Comparison of ENCODE assay signal across 33 cellular contexts in the genomic region with DNA sequence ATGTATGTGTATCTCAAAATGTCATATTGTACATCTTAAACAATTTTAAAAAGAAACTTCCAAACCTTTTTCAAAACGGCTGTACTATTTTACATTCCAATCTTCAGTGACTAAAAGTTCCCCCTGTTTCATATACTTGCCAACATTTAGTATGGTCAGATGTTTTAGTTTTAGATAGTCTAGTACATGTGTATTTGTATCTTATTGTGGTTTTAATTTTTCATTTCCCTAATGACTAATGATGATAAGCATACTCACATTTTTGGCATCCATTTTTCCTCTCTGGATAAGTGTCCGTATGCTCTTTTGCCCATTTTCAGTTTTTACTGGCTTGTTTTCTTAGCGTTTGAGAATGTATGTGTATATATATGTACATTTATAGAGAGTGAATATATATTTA.
"Had no signal": no experiment of that assay in that cellular context is flagged by ENCODE, and none has a peak within 500 bp of the region (broad histone marks: within the 10 kb centered on the region; RNA-seq: fewer than 3 reads in every experiment).

No MANE protein-coding gene starts in this region.

- H3K27ac Mint-ChIP-seq: activated B cell treated with CpG ODN at 0.5 μM for 24 hours; activated CD4-positive, alpha-beta memory T cell treated with anti-CD3 and anti-CD28 coated beads for 36 hours; activated CD4-positive, alpha-beta T cell treated with anti-CD3 and anti-CD28 coated beads for 36 hours; activated CD4-positive, alpha-beta T cell treated with anti-CD3 and anti-CD28 coated beads, Interleukin-2, amount 10 ng/mL, durations not matched to agents 24 days and 14 days; activated CD8-positive, alpha-beta T cell treated with anti-CD3 and anti-CD28 coated beads, Interleukin-2, amount 10 ng/mL, durations not matched to agents 7 days and 5 days; activated naive CD8-positive, alpha-beta T cell; activated T-helper 17 cell treated with anti-CD3 and anti-CD28 coated beads, Interleukin-2, amount 50 U/mL, for 72 hours; brain; effector memory CD8-positive, alpha-beta T cell; T-helper 17 cell; T-helper 2 cell treated with Interferon-gamma antibody and Interleukin-4, amounts not matched to agents 5 μg/mL and 100 μg/mL, for 36 hours had no signal

- H3K27me3 Mint-ChIP-seq: activated B cell treated with CpG ODN at 0.5 μM for 24 hours; activated CD4-positive, alpha-beta memory T cell treated with anti-CD3 and anti-CD28 coated beads for 36 hours; activated CD4-positive, alpha-beta T cell treated with anti-CD3 and anti-CD28 coated beads for 36 hours; activated CD4-positive, alpha-beta T cell treated with anti-CD3 and anti-CD28 coated beads, Interleukin-2, amount 10 ng/mL, durations not matched to agents 24 days and 14 days; activated naive CD8-positive, alpha-beta T cell; activated T-helper 17 cell treated with anti-CD3 and anti-CD28 coated beads, Interleukin-2, amount 50 U/mL, for 72 hours; brain; central memory CD8-positive, alpha-beta T cell; effector memory CD8-positive, alpha-beta T cell; T-helper 17 cell had no signal

- H3K9me3 Mint-ChIP-seq: activated B cell treated with CpG ODN at 0.5 μM for 24 hours; activated CD4-positive, alpha-beta memory T cell treated with anti-CD3 and anti-CD28 coated beads for 36 hours; activated CD4-positive, alpha-beta T cell treated with anti-CD3 and anti-CD28 coated beads, Interleukin-2, amount 10 ng/mL, durations not matched to agents 24 days and 14 days; activated T-cell treated with anti-CD3 and anti-CD28 coated beads, Interleukin-2, amount 50 U/mL, for 4 hours; activated T-helper 17 cell treated with anti-CD3 and anti-CD28 coated beads, Interleukin-2, amount 50 U/mL, for 72 hours; brain had no signal

- ATAC-seq: activated CD4-positive, alpha-beta T cell treated with anti-CD3 and anti-CD28 coated beads for 36 hours; activated CD4-positive, CD25-positive, alpha-beta regulatory T cell treated with anti-CD3 and anti-CD28 coated beads, Interleukin-2, amount 50 U/mL, for 24 hours; activated CD8-positive, alpha-beta T cell treated with anti-CD3 and anti-CD28 coated beads, Interleukin-2, amount 10 ng/mL, durations not matched to agents 7 days and 5 days; activated T-cell treated with anti-CD3 and anti-CD28 coated beads, Interleukin-2, amount 50 U/mL, for 4 hours; activated T-helper 17 cell treated with anti-CD3 and anti-CD28 coated beads, Interleukin-2, amount 50 U/mL, for 72 hours; effector memory CD8-positive, alpha-beta T cell; foreskin keratinocyte; gastrocnemius medialis; heart left ventricle; T-helper 17 cell had no signal

- H3K36me3 Mint-ChIP-seq: activated CD4-positive, alpha-beta memory T cell treated with anti-CD3 and anti-CD28 coated beads for 36 hours; activated naive CD8-positive, alpha-beta T cell; brain had no signal

- H3K27ac ChIP-seq: breast epithelium, epithelial cell of prostate, esophagus squamous epithelium, foreskin keratinocyte, gastrocnemius medialis, heart left ventricle, WERI-Rb-1 had no signal

- DNase-seq: activated B cell treated with CpG ODN at 0.5 μM for 24 hours; activated CD4-positive, alpha-beta memory T cell treated with anti-CD3 and anti-CD28 coated beads for 36 hours; activated CD4-positive, alpha-beta T cell treated with anti-CD3 and anti-CD28 coated beads for 36 hours; activated CD4-positive, alpha-beta T cell treated with anti-CD3 and anti-CD28 coated beads, Interleukin-2, amount 10 ng/mL, durations not matched to agents 24 days and 14 days; activated CD8-positive, alpha-beta T cell treated with anti-CD3 and anti-CD28 coated beads, Interleukin-2, amount 10 ng/mL, durations not matched to agents 7 days and 5 days; activated effector memory CD4-positive, alpha-beta T cell treated with Interleukin-2 at 50 U/mL for 16 hours; activated gamma-delta T cell treated with Interleukin-2 at 50 U/mL for 16 hours; activated naive CD4-positive, alpha-beta T cell treated with anti-CD3 and anti-CD28 coated beads, Interleukin-2, amount 50 U/mL, for 16 hours; activated naive CD4-positive, alpha-beta T cell treated with Interleukin-2 at 50 U/mL for 16 hours; activated T-cell treated with anti-CD3 and anti-CD28 coated beads, Interleukin-2, amount 50 U/mL, for 4 hours; amygdala; aorta; cortex of kidney; dermis blood vessel endothelial cell; effector CD4-positive, alpha-beta T cell; effector memory CD8-positive, alpha-beta T cell; esophagus squamous epithelium; foreskin keratinocyte; gastrocnemius medialis; glutamatergic neuron; heart left ventricle; T-helper 1 cell; T-helper 17 cell; T1000; WERI-Rb-1 had no signal

- H3K4me1 ChIP-seq: breast epithelium, esophagus squamous epithelium, foreskin keratinocyte, gastrocnemius medialis, heart left ventricle had no signal

- H3K27me3 ChIP-seq: esophagus squamous epithelium, foreskin keratinocyte, gastrocnemius medialis, heart left ventricle had no signal

- H3K9me3 ChIP-seq: breast epithelium, esophagus squamous epithelium, gastrocnemius medialis, heart left ventricle had no signal

- H3K36me3 ChIP-seq: breast epithelium, esophagus squamous epithelium, gastrocnemius medialis, heart left ventricle, WERI-Rb-1 had no signal

- H3K4me3 ChIP-seq: breast epithelium, esophagus squamous epithelium, gastrocnemius medialis, heart left ventricle had no signal

- H3K4me1 Mint-ChIP-seq: activated B cell treated with CpG ODN at 0.5 μM for 24 hours; activated CD4-positive, alpha-beta T cell treated with anti-CD3 and anti-CD28 coated beads for 36 hours; activated CD4-positive, alpha-beta T cell treated with anti-CD3 and anti-CD28 coated beads, Interleukin-2, amount 10 ng/mL, durations not matched to agents 24 days and 14 days; activated T-helper 17 cell treated with anti-CD3 and anti-CD28 coated beads, Interleukin-2, amount 50 U/mL, for 72 hours; brain; central memory CD8-positive, alpha-beta T cell; T-helper 17 cell had no signal

- H3K4me3 Mint-ChIP-seq: activated B cell treated with CpG ODN at 0.5 μM for 24 hours; activated CD4-positive, alpha-beta memory T cell treated with anti-CD3 and anti-CD28 coated beads for 36 hours; activated CD4-positive, alpha-beta T cell treated with anti-CD3 and anti-CD28 coated beads for 36 hours; activated CD4-positive, alpha-beta T cell treated with anti-CD3 and anti-CD28 coated beads, Interleukin-2, amount 10 ng/mL, durations not matched to agents 24 days and 14 days; activated CD8-positive, alpha-beta T cell treated with anti-CD3 and anti-CD28 coated beads, Interleukin-2, amount 10 ng/mL, durations not matched to agents 7 days and 5 days; activated naive CD8-positive, alpha-beta T cell; activated T-cell treated with anti-CD3 and anti-CD28 coated beads, Interleukin-2, amount 50 U/mL, for 4 hours; activated T-helper 17 cell treated with anti-CD3 and anti-CD28 coated beads, Interleukin-2, amount 50 U/mL, for 72 hours; brain; central memory CD8-positive, alpha-beta T cell; effector memory CD8-positive, alpha-beta T cell; T-helper 17 cell; T-helper 2 cell treated with Interferon-gamma antibody and Interleukin-4, amounts not matched to agents 5 μg/mL and 100 μg/mL, for 36 hours had no signal
